ENCODE assay signal across 1 cellular context in the genomic region with DNA sequence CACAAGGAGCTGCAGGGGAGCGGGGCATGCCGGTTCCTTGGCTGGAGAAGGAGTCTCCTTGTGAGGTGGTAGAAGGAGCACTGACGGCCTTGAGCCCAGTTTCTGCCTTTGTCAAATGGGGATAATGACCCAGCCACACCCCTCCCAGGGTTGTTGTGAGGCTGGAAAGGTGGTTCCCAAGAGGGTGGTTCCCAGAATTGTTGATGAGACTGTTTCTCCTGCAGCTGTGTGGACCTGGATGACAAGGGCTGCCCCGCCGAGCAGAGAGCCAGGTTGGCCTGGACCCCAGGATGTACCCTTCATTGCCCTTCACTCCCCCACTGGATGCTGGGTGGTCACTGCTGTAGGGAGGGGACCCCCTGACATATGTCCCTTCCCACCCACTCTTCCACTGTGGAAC.
TF ChIP-seq lines count a peak whose summit lies in the region.

No MANE protein-coding gene starts in this region.

TF ChIP-seq in WTC11, 78 proteins besides CTCF, POLR2A, EP300 and RAD21 (continued from another document):
- TF ChIP-seq, protein P1, sequence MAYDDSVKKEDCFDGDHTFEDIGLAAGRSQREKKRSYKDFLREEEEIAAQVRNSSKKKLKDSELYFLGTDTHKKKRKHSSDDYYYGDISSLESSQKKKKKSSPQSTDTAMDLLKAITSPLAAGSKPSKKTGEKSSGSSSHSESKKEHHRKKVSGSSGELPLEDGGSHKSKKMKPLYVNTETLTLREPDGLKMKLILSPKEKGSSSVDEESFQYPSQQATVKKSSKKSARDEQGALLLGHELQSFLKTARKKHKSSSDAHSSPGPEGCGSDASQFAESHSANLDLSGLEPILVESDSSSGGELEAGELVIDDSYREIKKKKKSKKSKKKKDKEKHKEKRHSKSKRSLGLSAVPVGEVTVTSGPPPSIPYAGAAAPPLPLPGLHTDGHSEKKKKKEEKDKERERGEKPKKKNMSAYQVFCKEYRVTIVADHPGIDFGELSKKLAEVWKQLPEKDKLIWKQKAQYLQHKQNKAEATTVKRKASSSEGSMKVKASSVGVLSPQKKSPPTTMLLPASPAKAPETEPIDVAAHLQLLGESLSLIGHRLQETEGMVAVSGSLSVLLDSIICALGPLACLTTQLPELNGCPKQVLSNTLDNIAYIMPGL (CRISPR knock-in tag; IDR thresholded peaks at IDR 0.05), result no peak
- TF ChIP-seq, protein P2, sequence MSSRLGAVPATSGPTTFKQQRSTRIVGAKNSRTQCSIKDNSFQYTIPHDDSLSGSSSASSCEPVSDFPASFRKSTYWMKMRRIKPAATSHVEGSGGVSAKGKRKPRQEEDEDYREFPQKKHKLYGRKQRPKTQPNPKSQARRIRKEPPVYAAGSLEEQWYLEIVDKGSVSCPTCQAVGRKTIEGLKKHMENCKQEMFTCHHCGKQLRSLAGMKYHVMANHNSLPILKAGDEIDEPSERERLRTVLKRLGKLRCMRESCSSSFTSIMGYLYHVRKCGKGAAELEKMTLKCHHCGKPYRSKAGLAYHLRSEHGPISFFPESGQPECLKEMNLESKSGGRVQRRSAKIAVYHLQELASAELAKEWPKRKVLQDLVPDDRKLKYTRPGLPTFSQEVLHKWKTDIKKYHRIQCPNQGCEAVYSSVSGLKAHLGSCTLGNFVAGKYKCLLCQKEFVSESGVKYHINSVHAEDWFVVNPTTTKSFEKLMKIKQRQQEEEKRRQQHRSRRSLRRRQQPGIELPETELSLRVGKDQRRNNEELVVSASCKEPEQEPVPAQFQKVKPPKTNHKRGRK (CRISPR knock-in tag; IDR thresholded peaks at IDR 0.05; ENCODE audit: borderline replicate concordance), result no peak
- no peak for TF ChIP-seq GTF2I (CRISPR knock-in tag; conservative IDR thresholded peaks at IDR 0.05)
- no peak for TF ChIP-seq ETV6 (CRISPR knock-in tag; IDR thresholded peaks at IDR 0.05)
- no peak for TF ChIP-seq ELF4 (CRISPR knock-in tag; IDR thresholded peaks at IDR 0.05; ENCODE audit: low read depth)
- no peak for TF ChIP-seq NR1H2 (CRISPR knock-in tag; IDR thresholded peaks at IDR 0.05)
